1 cellular context compared by ENCODE assay signal in the genomic region with DNA sequence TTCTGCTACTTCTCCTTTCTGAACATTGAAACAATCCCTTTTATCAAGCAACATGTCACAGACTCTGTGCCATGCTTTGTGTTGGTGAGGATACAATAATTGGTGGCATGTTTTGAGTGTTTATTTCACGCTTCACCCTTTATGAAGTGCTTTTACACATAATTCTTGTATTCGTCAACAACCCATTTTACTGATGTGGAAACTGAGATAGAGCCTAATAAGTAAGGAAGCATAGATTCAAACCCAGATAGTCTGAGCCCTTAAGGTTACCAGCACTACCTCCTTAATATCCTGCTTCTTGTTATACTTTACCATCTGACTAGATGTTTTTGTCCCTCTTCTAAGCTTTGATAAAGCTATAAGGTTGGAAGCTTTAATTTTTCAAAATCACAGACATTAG.
TF ChIP-seq lines count a peak whose summit lies in the region.

No MANE protein-coding gene starts in this region.

TF ChIP-seq in K562, 482 proteins besides CTCF, POLR2A, EP300 and RAD21:
- 0 out of 4 replicates have a peak, but pooled peaks of 1 of the 2 experiments have one; percentile 8 for TF ChIP-seq RCOR1 (IDR thresholded peaks at IDR 0.05; ENCODE audit: borderline replicate concordance in 1 of 2, low read depth in 2 of 2, low read length in 2 of 2)
- TF ChIP-seq BCOR (IDR thresholded peaks at IDR 0.05): peak; percentile 71
- TF ChIP-seq, protein P1, sequence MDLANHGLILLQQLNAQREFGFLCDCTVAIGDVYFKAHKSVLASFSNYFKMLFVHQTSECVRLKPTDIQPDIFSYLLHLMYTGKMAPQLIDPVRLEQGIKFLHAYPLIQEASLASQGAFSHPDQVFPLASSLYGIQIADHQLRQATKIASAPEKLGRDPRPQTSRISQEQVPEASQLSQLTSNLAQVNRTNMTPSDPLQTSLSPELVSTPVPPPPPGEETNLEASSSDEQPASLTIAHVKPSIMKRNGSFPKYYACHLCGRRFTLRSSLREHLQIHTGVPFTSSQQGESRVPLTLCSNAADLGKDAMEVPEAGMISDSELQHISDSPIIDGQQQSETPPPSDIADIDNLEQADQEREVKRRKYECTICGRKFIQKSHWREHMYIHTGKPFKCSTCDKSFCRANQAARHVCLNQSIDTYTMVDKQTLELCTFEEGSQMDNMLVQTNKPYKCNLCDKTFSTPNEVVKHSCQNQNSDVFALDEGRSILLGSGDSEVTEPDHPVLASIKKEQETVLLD (IDR thresholded peaks at IDR 0.05): no peak
- peak; percentile 44; the same call in 1 of the 2 replicates for TF ChIP-seq ADNP (tag; IDR thresholded peaks at IDR 0.05)
- TF ChIP-seq ZFPM2 (CRISPR knock-in tag; IDR thresholded peaks at IDR 0.05): no peak
- no peak for TF ChIP-seq OTX1 (CRISPR knock-in tag; IDR thresholded peaks at IDR 0.05)
- TF ChIP-seq RBM25 (IDR thresholded peaks at IDR 0.05; ENCODE audit: low read depth, low read length, severe bottlenecking): peak; percentile 94
- TF ChIP-seq TRIM24 (IDR thresholded peaks at IDR 0.05): no peak
- TF ChIP-seq MED1 (CRISPR knock-in tag; IDR thresholded peaks at IDR 0.05; ENCODE audit: borderline replicate concordance): no peak
- TF ChIP-seq SRF (CRISPR knock-in tag; IDR thresholded peaks at IDR 0.05): no peak
- peak; percentile 39 to 49; a peak in 1 of 4 replicates for TF ChIP-seq KDM1A (IDR thresholded peaks at IDR 0.05)
